In genomic region chr7:70266186-70266585, GRCh38 we compare ENCODE assay signal across 22 cellular contexts.
DNase-seq lines count a peak whose midpoint lies in the region; ATAC-seq, FAIRE-seq and TF ChIP-seq lines count a peak whose summit lies in the region.
"Had no signal": no experiment of that assay in that cellular context is flagged by ENCODE, and none has a peak within 500 bp of the region (broad histone marks: within the 10 kb centered on the region; RNA-seq: fewer than 3 reads in every experiment).

No MANE protein-coding gene starts in this region.

- no peaks in the 10 kb centered on the region for H3K36me3 Mint-ChIP-seq in mesothelial cell of epicardium
- H3K36me3 Mint-ChIP-seq: CD8-positive, alpha-beta T cell had no signal

- DNase-seq in D721Med (ENCODE audit: insufficient read length, low spot score): no peak
- peak; percentile 28 for DNase-seq in amniotic epithelial cell (ENCODE audit: low read depth)
- DNase-seq in fibroblast of pulmonary artery (ENCODE audit: low read depth): peak; percentile 5
- no peak for DNase-seq in omental fat pad (ENCODE audit: low spot score)
- no peak for DNase-seq in GOT3 (lab: John Stamatoyannopoulos, UW)
- DNase-seq in mesothelial cell of epicardium (ENCODE audit: low spot score in 2 of 2, unreplicated experiment in 2 of 2): no peak
- no peak for DNase-seq in HUDEP-2 (lab: John Stamatoyannopoulos, UW; ENCODE audit: unreplicated experiment in 76 of 76)
- DNase-seq: 8988T; Calu3; CD8-positive, alpha-beta T cell; DMS 273 treated with DMSO at 0.1 percent for 48 hours; DMS53; DND-41; EL; H7; HFFc6 had no signal

- FAIRE-seq in D721Med (lab: Jason Lieb, UNC): peak; percentile 25
- FAIRE-seq: GM12891 had no signal

- peaks cover 10% of the 10 kb centered on the region for H3K4me1 Mint-ChIP-seq in mesothelial cell of epicardium
- H3K4me1 Mint-ChIP-seq: B cell had no signal

- no peaks in the 10 kb centered on the region for H3K27me3 Mint-ChIP-seq in mesothelial cell of epicardium (ENCODE audit: low read depth)
- H3K27me3 Mint-ChIP-seq: B cell had no signal

- TF ChIP-seq CTCF in D721Med (IDR thresholded peaks at IDR 0.05; ENCODE audit: insufficient read depth, missing control alignments) (no peak), fibroblast of pulmonary artery (IDR thresholded peaks at IDR 0.05; ENCODE audit: low read length, missing control alignments) (no peak), omental fat pad (IDR thresholded peaks at IDR 0.05) (no peak), mesothelial cell of epicardium (IDR thresholded peaks at IDR 0.05; ENCODE audit: unreplicated experiment) (no peak)

- H3K4me3 Mint-ChIP-seq in mesothelial cell of epicardium: no peak overlapping the region
- H3K4me3 Mint-ChIP-seq: B cell; CD8-positive, alpha-beta T cell; GM23338; HFFc6 had no signal

- H3K27ac Mint-ChIP-seq in mesothelial cell of epicardium: no peak overlapping the region
- H3K27ac Mint-ChIP-seq: B cell; CD8-positive, alpha-beta T cell; GM23338; HFFc6 had no signal

- H3K9me3 Mint-ChIP-seq in mesothelial cell of epicardium: no peaks in the 10 kb centered on the region
- H3K9me3 Mint-ChIP-seq: CD8-positive, alpha-beta T cell; GM23338 had no signal

- ATAC-seq in omental fat pad (ENCODE audit: low FRiP score): peak; percentile 57
- no peak for ATAC-seq in HG02610 (IDR thresholded peaks at IDR 0.05; ENCODE audit: unreplicated experiment)
- ATAC-seq: CD8-positive, alpha-beta T cell; GM23338; HCT116 had no signal

- no peak overlapping the region for H3K4me3 ChIP-seq in fibroblast of pulmonary artery (replicated peaks; ENCODE audit: low read depth, low read length)
- H3K4me3 ChIP-seq: BLaER1 treated with 17β-estradiol and CSF1 and Interleukin-3, amounts not matched to agents 10 nM and 100 nM; GM23338 had no signal

Comparison
In these comparisons a context has a peak if more than half of its experiments do, and no peak if none do; other contexts are left out.
1. DNase-seq: peak in amniotic epithelial cell (single experiment) and fibroblast of pulmonary artery (single experiment); none in D721Med (single experiment), omental fat pad (single experiment), GOT3 (single experiment), mesothelial cell of epicardium (0 of 2) and HUDEP-2 (0 of 76).